8 cellular contexts compared by ENCODE assay signal in the genomic region with DNA sequence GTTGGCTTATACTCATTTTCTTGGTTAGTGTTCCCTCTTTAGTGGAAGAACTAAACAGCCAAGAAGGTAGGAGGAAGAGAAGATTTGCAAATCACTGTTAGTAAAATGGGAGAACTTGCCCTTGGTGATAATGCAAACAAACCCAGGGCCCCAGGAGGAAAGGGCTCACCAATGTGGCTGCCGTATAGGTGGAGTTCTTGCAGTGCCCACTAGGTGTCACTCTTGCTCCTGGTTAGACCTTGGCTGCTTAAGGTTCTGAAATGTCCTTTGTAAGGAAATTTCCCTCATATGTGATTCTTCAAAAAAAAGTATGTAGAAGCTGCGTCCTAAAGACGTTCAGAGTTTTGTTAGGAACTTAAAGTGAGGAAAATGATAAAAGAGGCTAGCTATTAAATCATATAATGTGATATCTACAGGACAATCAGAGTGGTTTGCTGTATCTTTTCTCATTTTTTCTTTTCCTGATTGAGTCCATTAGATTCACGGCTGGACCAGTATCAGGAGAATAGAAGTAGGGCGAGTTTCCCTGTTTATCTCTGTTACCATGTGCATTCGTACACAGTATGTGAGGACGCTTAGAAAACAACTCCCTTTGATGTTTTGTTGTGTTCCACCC. TPM values are rescaled to one million over a fixed set of nuclear protein-coding genes. Genes with fewer than 3 reads are reported as not detected.
DNase-seq lines count a peak whose midpoint lies in the region; ATAC-seq, FAIRE-seq and TF ChIP-seq lines count a peak whose summit lies in the region.

No MANE protein-coding gene starts in this region.

- no peak overlapping the region for H2BK15ac ChIP-seq in neuronal stem cell (ENCODE audit: low read length)

- no peaks in the 10 kb centered on the region for H3K4me1 ChIP-seq in neuronal stem cell (ENCODE audit: control insufficient read depth in 2 of 2, insufficient read depth in 1 of 2, low read depth in 1 of 2, low read length in 2 of 2)
- peaks cover 1% of the 10 kb centered on the region for H3K4me1 ChIP-seq in suprapubic skin

- no peak for TF ChIP-seq POLR2A in suprapubic skin (IDR thresholded peaks at IDR 0.05)

- H3K4me2 ChIP-seq in neuronal stem cell (ENCODE audit: insufficient read depth, low read length, poor library complexity, severe bottlenecking): no peak overlapping the region

- no peaks in the 10 kb centered on the region for H3K79me1 ChIP-seq in neuronal stem cell (ENCODE audit: low read depth, low read length)

- ATAC-seq in GM19463 (IDR thresholded peaks at IDR 0.05; ENCODE audit: unreplicated experiment): peak; percentile 93

- no peak for DNase-seq in D721Med (ENCODE audit: insufficient read length, low spot score)
- peak; percentile 42 to 73 for DNase-seq in HL-60 (ENCODE audit: low read depth in 1 of 2, low spot score in 1 of 2)
- DNase-seq in OCI-M1 (lab: John Stamatoyannopoulos, UW): peak; percentile 73
- DNase-seq in activated T-cell treated with anti-CD3 and anti-CD28 coated beads, Interleukin-2, amount 50 U/mL, for 1 hour: peak; percentile 70
- DNase-seq in fibroblast of mammary gland (ENCODE audit: low read depth): peak; percentile 72
- DNase-seq in neuronal stem cell (ENCODE audit: low spot score): peak; percentile 65
- DNase-seq in suprapubic skin (ENCODE audit: low spot score in 2 of 2): no peak

- TF ChIP-seq CTCF in D721Med (IDR thresholded peaks at IDR 0.05; ENCODE audit: insufficient read depth, missing control alignments) (peak; percentile 75), HL-60 (IDR thresholded peaks at IDR 0.05; ENCODE audit: insufficient read depth, low read length) (peak; percentile 95), fibroblast of mammary gland (conservative IDR thresholded peaks at IDR 0.05; ENCODE audit: control insufficient read depth, insufficient read depth, low read depth, low read length) (peak; percentile 95), suprapubic skin (IDR thresholded peaks at IDR 0.05) (peak; percentile 63 to 89)

- H3K4ac ChIP-seq in neuronal stem cell (ENCODE audit: low read length): no peak overlapping the region

- no CpG with 5 or more reads among the region's 7 CpGs for WGBS in neuronal stem cell (ENCODE audit: extremely low coverage in 2 of 2, insufficient read length in 2 of 2, insufficient replicate concordance in 1 of 2), 2 donors
- 52% methylated on average over 7 of the region's 7 CpGs for WGBS in suprapubic skin

- no peak overlapping the region for H2AK5ac ChIP-seq in neuronal stem cell (ENCODE audit: low read depth, low read length)

- no peak overlapping the region for H3K14ac ChIP-seq in neuronal stem cell (ENCODE audit: low read length)

- H2BK5ac ChIP-seq in neuronal stem cell (ENCODE audit: low read length): no peak overlapping the region

- H3K18ac ChIP-seq in neuronal stem cell (ENCODE audit: low read length): no peak overlapping the region

- H3K4me3 ChIP-seq in HL-60 (replicated peaks; ENCODE audit: insufficient read depth, low read length) (no peak overlapping the region), fibroblast of mammary gland (ENCODE audit: control insufficient read depth, low read depth, low read length) (no peak overlapping the region), neuronal stem cell (ENCODE audit: low read length in 2 of 2) (no peak overlapping the region), suprapubic skin (no peak overlapping the region)

- no peak overlapping the region for H4K91ac ChIP-seq in neuronal stem cell (ENCODE audit: low read depth, low read length, poor library complexity)

- no peak overlapping the region for H3K23ac ChIP-seq in neuronal stem cell (ENCODE audit: low read depth, low read length, poor library complexity)

- H2AFZ ChIP-seq in neuronal stem cell (ENCODE audit: low read length): no peak overlapping the region

- H2BK120ac ChIP-seq in neuronal stem cell (ENCODE audit: low read depth, low read length): no peak overlapping the region

- no peak overlapping the region for H4K8ac ChIP-seq in neuronal stem cell (ENCODE audit: low read depth, low read length)

- peaks cover 0 to 7% of the 10 kb centered on the region in 2 donors for H3K9me3 ChIP-seq in neuronal stem cell (replicated peaks in 1 of 2; ENCODE audit: control insufficient read depth in 2 of 2, insufficient read depth in 1 of 2, low read depth in 1 of 2, low read length in 2 of 2)
- H3K9me3 ChIP-seq in suprapubic skin: peaks cover 5% of the 10 kb centered on the region

- no peak overlapping the region for H3K9ac ChIP-seq in neuronal stem cell (ENCODE audit: low read depth, low read length, poor library complexity)

- H3K27me3 ChIP-seq in HL-60 (ENCODE audit: insufficient read depth, poor library complexity, severe bottlenecking) (no peaks in the 10 kb centered on the region), neuronal stem cell (ENCODE audit: control insufficient read depth in 3 of 3, insufficient read depth in 3 of 3, low read depth in 1 of 3, low read length in 3 of 3) (no peaks in the 10 kb centered on the region), suprapubic skin (no peaks in the 10 kb centered on the region)

- H3K27ac ChIP-seq in HL-60 (replicated peaks): no peak overlapping the region
- no peak overlapping the region for H3K27ac ChIP-seq in neuronal stem cell (replicated peaks; ENCODE audit: low read length)
- H3K27ac ChIP-seq in suprapubic skin: no peak overlapping the region

- H2BK12ac ChIP-seq in neuronal stem cell (ENCODE audit: low read length): no peak overlapping the region

- no peak for TF ChIP-seq EP300 in suprapubic skin (IDR thresholded peaks at IDR 0.05)

- H3K36me3 ChIP-seq in neuronal stem cell (replicated peaks in 1 of 2; ENCODE audit: control insufficient read depth in 2 of 2, insufficient read depth in 2 of 2, low read length in 2 of 2): peaks cover 13 to 85% of the 10 kb centered on the region in 2 donors
- H3K36me3 ChIP-seq in suprapubic skin: peaks cover 65% of the 10 kb centered on the region

- no peak for FAIRE-seq in D721Med (lab: Jason Lieb, UNC)

RNA-seq across cellular contexts. Expression of gene RPIA, which starts 48.6 kb away (rescaled TPM):
- 21.1 TPM for polyA plus RNA-seq in neuronal stem cell (2013, experiment 1 of 2)
- polyA plus RNA-seq in neuronal stem cell (2013, experiment 2 of 2): 20.5 TPM
- total RNA-seq in suprapubic skin: 1 to 10 TPM; 7.9 to 9.8 (median 9.6) TPM

Comparison
In these comparisons a context has a peak if more than half of its experiments do, and no peak if none do; other contexts are left out.
1. DNase-seq: peak in HL-60 (2 of 2), OCI-M1 (single experiment), activated T-cell treated with anti-CD3 and anti-CD28 coated beads, Interleukin-2, amount 50 U/mL, for 1 hour (single experiment), fibroblast of mammary gland (single experiment) and neuronal stem cell (single experiment); none in D721Med (single experiment) and suprapubic skin (0 of 2).
2. Peak in every context shown above with its lines, with median percentiles within 50 percentile points of each other: CTCF ChIP-seq.